ENCODE assay signal across 12 cellular contexts in genomic region chr2:190947139-190947538, GRCh38.
DNase-seq lines count a peak whose midpoint lies in the region; ATAC-seq, FAIRE-seq and TF ChIP-seq lines count a peak whose summit lies in the region.
"Had no signal": no experiment of that assay in that cellular context is flagged by ENCODE, and none has a peak within 500 bp of the region (broad histone marks: within the 10 kb centered on the region; RNA-seq: fewer than 3 reads in every experiment).

No MANE protein-coding gene starts in this region.

- no peak for TF ChIP-seq POLR2A in heart left ventricle (IDR thresholded peaks at IDR 0.05)

- no peak for DNase-seq in heart right ventricle
- no peak for DNase-seq in heart left ventricle
- DNase-seq in activated CD8-positive, alpha-beta T cell treated with anti-CD3 and anti-CD28 coated beads for 36 hours: no peak
- peak; percentile 55 for DNase-seq in left kidney (ENCODE audit: low read depth, low spot score)
- no peak for DNase-seq in urothelium cell line (ENCODE audit: low spot score)
- DNase-seq in activated CD4-positive, alpha-beta memory T cell treated with anti-CD3 and anti-CD28 coated beads, Interleukin-2, amount 10 ng/mL, durations not matched to agents 7 days and 5 days: no peak
- no peak for DNase-seq in NCI-H187 (lab: John Stamatoyannopoulos, UW)
- DNase-seq in NCI-H526 treated with DMSO at 0.1 percent for 48 hours (lab: John Stamatoyannopoulos, UW): no peak
- DNase-seq: activated CD4-positive, alpha-beta T cell treated with anti-CD3 and anti-CD28 coated beads for 4 hours; H7; right cardiac atrium had no signal

- POLR2A ChIA-PET in activated CD8-positive, alpha-beta T cell treated with anti-CD3 and anti-CD28 coated beads for 36 hours (lab: Charles Lee): interaction anchor here (0.7 to 4.3 kb wide), 7 partner anchors 11 to 166 kb away, joined by 3 to 16 read pairs (median 3); partner anchors contain the start of gene GLS
- POLR2A ChIA-PET in activated CD4-positive, alpha-beta memory T cell treated with anti-CD3 and anti-CD28 coated beads, Interleukin-2, amount 10 ng/mL, durations not matched to agents 7 days and 5 days (lab: Charles Lee): interaction anchor here (1.0 to 4.1 kb wide), 8 partner anchors 13 to 97 kb away, joined by 3 to 20 read pairs (median 4); partner anchors contain the start of gene GLS

- H3K27me3 Mint-ChIP-seq in activated CD8-positive, alpha-beta T cell treated with anti-CD3 and anti-CD28 coated beads for 36 hours: no peaks in the 10 kb centered on the region
- H3K27me3 Mint-ChIP-seq in activated CD4-positive, alpha-beta memory T cell treated with anti-CD3 and anti-CD28 coated beads, Interleukin-2, amount 10 ng/mL, durations not matched to agents 7 days and 5 days: no peaks in the 10 kb centered on the region

- peak overlapping the region; percentile 3 for H3K27ac Mint-ChIP-seq in activated CD8-positive, alpha-beta T cell treated with anti-CD3 and anti-CD28 coated beads for 36 hours
- no peak overlapping the region for H3K27ac Mint-ChIP-seq in activated CD4-positive, alpha-beta memory T cell treated with anti-CD3 and anti-CD28 coated beads, Interleukin-2, amount 10 ng/mL, durations not matched to agents 7 days and 5 days

- no peaks in the 10 kb centered on the region for H3K9me3 Mint-ChIP-seq in activated CD8-positive, alpha-beta T cell treated with anti-CD3 and anti-CD28 coated beads for 36 hours
- no peaks in the 10 kb centered on the region for H3K9me3 Mint-ChIP-seq in activated CD4-positive, alpha-beta memory T cell treated with anti-CD3 and anti-CD28 coated beads, Interleukin-2, amount 10 ng/mL, durations not matched to agents 7 days and 5 days

- H3K36me3 Mint-ChIP-seq in activated CD8-positive, alpha-beta T cell treated with anti-CD3 and anti-CD28 coated beads for 36 hours (ENCODE audit: low read depth): no peaks in the 10 kb centered on the region
- H3K36me3 Mint-ChIP-seq in activated CD4-positive, alpha-beta memory T cell treated with anti-CD3 and anti-CD28 coated beads, Interleukin-2, amount 10 ng/mL, durations not matched to agents 7 days and 5 days (ENCODE audit: low read depth): no peaks in the 10 kb centered on the region

- H3K9me3 ChIP-seq in heart right ventricle: no peaks in the 10 kb centered on the region
- H3K9me3 ChIP-seq in heart left ventricle: no peaks in the 10 kb centered on the region

- FAIRE-seq in urothelium cell line (lab: Jason Lieb, UNC): peak; percentile 9
- FAIRE-seq: bronchial epithelial cell had no signal

- H3K4me1 ChIP-seq in heart right ventricle (peaks cover 10 to 41% (median 28%) of the 10 kb centered on the region in 9 donors), heart left ventricle (peaks cover 6 to 39% (median 24%) of the 10 kb centered on the region in 12 donors)

- H3K4me3 Mint-ChIP-seq in activated CD8-positive, alpha-beta T cell treated with anti-CD3 and anti-CD28 coated beads for 36 hours: no peak overlapping the region
- H3K4me3 Mint-ChIP-seq in activated CD4-positive, alpha-beta memory T cell treated with anti-CD3 and anti-CD28 coated beads, Interleukin-2, amount 10 ng/mL, durations not matched to agents 7 days and 5 days: no peak overlapping the region

- TF ChIP-seq CTCF in heart right ventricle (IDR thresholded peaks at IDR 0.05) (no peak), heart left ventricle (IDR thresholded peaks at IDR 0.05) (no peak)
- no peak for TF ChIP-seq CTCF in activated CD8-positive, alpha-beta T cell treated with anti-CD3 and anti-CD28 coated beads for 36 hours (IDR thresholded peaks at IDR 0.05)

- peak overlapping the region in 6 of 10 donors; percentile 5 to 63 (median 38) for H3K27ac ChIP-seq in heart right ventricle
- peak overlapping the region in 6 of 12 donors; percentile 16 to 66 (median 36) for H3K27ac ChIP-seq in heart left ventricle

- CTCF ChIA-PET in activated CD8-positive, alpha-beta T cell treated with anti-CD3 and anti-CD28 coated beads for 36 hours (lab: Charles Lee): interaction anchor here (0.5 to 3.8 kb wide), 34 partner anchors 8 to 302 kb away, joined by 3 to 29 read pairs (median 4); no protein-coding TSS in a partner anchor
- CTCF ChIA-PET in activated CD4-positive, alpha-beta memory T cell treated with anti-CD3 and anti-CD28 coated beads, Interleukin-2, amount 10 ng/mL, durations not matched to agents 7 days and 5 days (lab: Charles Lee): interaction anchor here (0.8 to 2.9 kb wide), 6 partner anchors 12 to 166 kb away, joined by 3 to 18 read pairs (median 4); no protein-coding TSS in a partner anchor

- H3K36me3 ChIP-seq in heart right ventricle (no peaks in the 10 kb centered on the region), heart left ventricle (no peaks in the 10 kb centered on the region)

- intact Hi-C loops in heart right ventricle (cut with DNase I) (loop anchor here in 2 of 10 donors (5.0 to 10.0 kb wide), 2 partner anchors 45 to 92 kb away; no protein-coding TSS in a partner anchor), heart left ventricle (cut with DNase I) (no loop called here)
- intact Hi-C loops in activated CD8-positive, alpha-beta T cell treated with anti-CD3 and anti-CD28 coated beads for 36 hours (cut with micrococcal nuclease): loop anchor here (5.0 to 10.0 kb wide), 2 partner anchors 95 to 162 kb away; no protein-coding TSS in a partner anchor

- H3K4me1 Mint-ChIP-seq in activated CD8-positive, alpha-beta T cell treated with anti-CD3 and anti-CD28 coated beads for 36 hours (ENCODE audit: low read depth): peaks cover 19% of the 10 kb centered on the region
- peaks cover 12% of the 10 kb centered on the region for H3K4me1 Mint-ChIP-seq in activated CD4-positive, alpha-beta memory T cell treated with anti-CD3 and anti-CD28 coated beads, Interleukin-2, amount 10 ng/mL, durations not matched to agents 7 days and 5 days

- H3K4me3 ChIP-seq in heart right ventricle (no peak overlapping the region), heart left ventricle (no peak overlapping the region)

- ATAC-seq in heart right ventricle (no peak), heart left ventricle (no peak)
- no peak for ATAC-seq in activated CD8-positive, alpha-beta T cell treated with anti-CD3 and anti-CD28 coated beads for 36 hours

- H3K27me3 ChIP-seq in heart right ventricle (no peaks in the 10 kb centered on the region), heart left ventricle (no peaks in the 10 kb centered on the region)

- WGBS in heart right ventricle, 2 donors: 2 to 5% methylated on average over 1 of the region's 1 CpG
- WGBS in heart left ventricle, 4 donors: 1 to 8% (median 4%) methylated on average over 1 of the region's 1 CpG
